32 cellular contexts compared by ENCODE assay signal in genomic region chr4:10670346-10670745, GRCh38. TPM values are rescaled to one million over a fixed set of nuclear protein-coding genes. Genes with fewer than 3 reads are reported as not detected.
"Had no signal": no experiment of that assay in that cellular context is flagged by ENCODE, and none has a peak within 500 bp of the region (broad histone marks: within the 10 kb centered on the region; RNA-seq: fewer than 3 reads in every experiment).

No MANE protein-coding gene starts in this region.

- H3K27ac Mint-ChIP-seq: stimulated activated effector memory CD8-positive, alpha-beta T cell treated with anti-CD3 and anti-CD28 coated beads, Interleukin-12 subunit alpha, Interleukin-12 subunit beta, amount 100 ng/mL, for 72 hours had no signal

- H3K36me3 Mint-ChIP-seq: natural killer cell; stimulated activated effector memory CD8-positive, alpha-beta T cell treated with anti-CD3 and anti-CD28 coated beads, Interleukin-12 subunit alpha, Interleukin-12 subunit beta, amount 100 ng/mL, for 72 hours had no signal

- H3K4me3 ChIP-seq: coronary artery, esophagus squamous epithelium, heart right ventricle, lower lobe of right lung, ovary, psoas muscle, sigmoid colon, testis, tibial nerve, upper lobe of left lung had no signal

- H3K4me3 Mint-ChIP-seq: natural killer cell; stimulated activated effector memory CD8-positive, alpha-beta T cell treated with anti-CD3 and anti-CD28 coated beads, Interleukin-12 subunit alpha, Interleukin-12 subunit beta, amount 100 ng/mL, for 72 hours had no signal

- H3K36me3 ChIP-seq: esophagus squamous epithelium, heart right ventricle, lower lobe of right lung, ovary, sigmoid colon, tibial nerve, upper lobe of left lung had no signal

- H3K4me1 ChIP-seq: esophagus squamous epithelium, heart right ventricle, lower lobe of right lung, psoas muscle, sigmoid colon, testis, tibial nerve, upper lobe of left lung had no signal

- H3K27ac ChIP-seq: coronary artery, esophagus squamous epithelium, heart right ventricle, lower lobe of right lung, ovary, psoas muscle, sigmoid colon, testis, tibial nerve, upper lobe of left lung had no signal

- H3K9me3 ChIP-seq: esophagus squamous epithelium, heart right ventricle, lower lobe of right lung, ovary, psoas muscle, sigmoid colon, testis, tibial nerve, upper lobe of left lung had no signal

- DNase-seq: dermis blood vessel endothelial cell; effector memory CD4-positive, alpha-beta T cell; erythroblast; esophagus squamous epithelium; foreskin melanocyte; glutamatergic neuron; heart right ventricle; hippocampal formation; islet precursor cell; kidney glomerular epithelial cell; left ventricle myocardium superior; lower lobe of right lung; natural killer cell; occipital lobe; ovary; posterior cingulate gyrus; psoas muscle; right cardiac atrium; sigmoid colon; stimulated activated CD4-positive, alpha-beta T cell treated with anti-CD3 and anti-CD28 coated beads, Interleukin-2, amount 100 ng/mL, for 24 hours; stimulated activated CD4-positive, alpha-beta T cell treated with anti-CD3 and anti-CD28 coated beads, Interleukin-4, amount 100 ng/mL, for 24 hours; stimulated activated naive CD4-positive, alpha-beta T cell treated with Interleukin-2 at 50 U/mL for 16 hours; testis; upper lobe of left lung had no signal

- ATAC-seq: heart right ventricle; left ventricle myocardium superior; lower lobe of right lung; psoas muscle; right cardiac atrium; stimulated activated effector memory CD8-positive, alpha-beta T cell treated with anti-CD3 and anti-CD28 coated beads, Interleukin-12 subunit alpha, Interleukin-12 subunit beta, amount 100 ng/mL, for 72 hours had no signal

- H3K9me3 Mint-ChIP-seq: natural killer cell; stimulated activated effector memory CD8-positive, alpha-beta T cell treated with anti-CD3 and anti-CD28 coated beads, Interleukin-12 subunit alpha, Interleukin-12 subunit beta, amount 100 ng/mL, for 72 hours had no signal

- H3K27me3 ChIP-seq: ovary, sigmoid colon, testis, tibial nerve, upper lobe of left lung had no signal

RNA-seq across cellular contexts. Expression of gene CLNK, which starts 14.2 kb away (rescaled TPM):
- total RNA-seq: dermis blood vessel endothelial cell, left ventricle myocardium superior, mesenteric fat pad, myocyte, occipital lobe, renal cortical epithelial cell, right cardiac atrium, sigmoid colon, skeletal muscle tissue, tibial nerve had no signal
- polyA plus RNA-seq: heart right ventricle, neural cell, right cardiac atrium had no signal
